In the genomic region with DNA sequence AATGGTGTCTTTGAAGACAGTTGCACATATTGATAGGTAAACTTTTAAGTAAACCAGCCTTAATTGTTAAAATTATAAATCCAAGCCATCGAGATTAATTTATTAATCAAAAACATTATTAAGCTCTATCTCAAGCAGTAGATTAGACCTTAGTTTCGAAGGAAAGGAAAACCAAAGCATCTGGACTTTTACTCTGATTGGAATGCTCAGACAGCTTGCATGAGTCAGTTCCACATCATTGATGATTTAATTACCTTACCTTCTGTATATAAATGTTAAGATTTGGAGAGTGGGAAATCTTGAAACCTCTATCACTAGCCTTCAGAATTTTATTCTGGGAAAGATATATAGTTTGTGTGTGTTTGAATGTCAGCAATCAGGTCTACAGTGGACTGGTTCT, we compare ENCODE assay signal across 18 cellular contexts. TPM values are rescaled to one million over a fixed set of nuclear protein-coding genes. Genes with fewer than 3 reads are reported as not detected.
A peak's percentile ranks its signal among the peaks of the same experiment; 100 is the strongest.
DNase-seq lines count a peak whose midpoint lies in the region; ATAC-seq and TF ChIP-seq lines count a peak whose summit lies in the region.
"Had no signal": no experiment of that assay in that cellular context is flagged by ENCODE, and none has a peak within 500 bp of the region (broad histone marks: within the 10 kb centered on the region; RNA-seq: fewer than 3 reads in every experiment).

No MANE protein-coding gene starts in this region.

- peaks cover 7% of the 10 kb centered on the region for H3K4me1 Mint-ChIP-seq in activated CD4-positive, alpha-beta T cell treated with anti-CD3 and anti-CD28 coated beads, Interleukin-2, amount 10 ng/mL, durations not matched to agents 24 days and 14 days

- no peaks in the 10 kb centered on the region for H3K27me3 Mint-ChIP-seq in activated CD4-positive, alpha-beta T cell treated with anti-CD3 and anti-CD28 coated beads, Interleukin-2, amount 10 ng/mL, durations not matched to agents 24 days and 14 days
- H3K27me3 Mint-ChIP-seq: B cell; CD4-positive, alpha-beta T cell had no signal

- H3K36me3 Mint-ChIP-seq in activated CD4-positive, alpha-beta T cell treated with anti-CD3 and anti-CD28 coated beads, Interleukin-2, amount 10 ng/mL, durations not matched to agents 24 days and 14 days (ENCODE audit: low read depth), result peaks cover 43% of the 10 kb centered on the region

- H3K4me3 ChIP-seq in fibroblast of mammary gland (ENCODE audit: control insufficient read depth, low read depth, low read length), result no peak overlapping the region
- H3K4me3 ChIP-seq: GM23338, MG63 had no signal

- no peak for DNase-seq in activated CD4-positive, alpha-beta T cell treated with anti-CD3 and anti-CD28 coated beads, Interleukin-2, amount 10 ng/mL, durations not matched to agents 24 days and 14 days
- no peak for DNase-seq in activated CD4-positive, alpha-beta T cell treated with anti-CD3 and anti-CD28 coated beads, Interleukin-2, amount 50 U/mL, for 48 hours
- DNase-seq in fibroblast of mammary gland (ENCODE audit: low read depth) (peak; percentile 43), renal cortical epithelial cell (ENCODE audit: low read depth) (peak; percentile 29), middle frontal gyrus (ENCODE audit: extremely low spot score, low spot score) (no peak)
- DNase-seq: CD4-positive, alpha-beta T cell; EL; MG63; NCI-H1092; NCI-H146; NCI-H2227 treated with DMSO at 0.1 percent for 48 hours; NCI-H524 treated with DMSO at 0.1 percent for 48 hours; SIG-M5 had no signal

- ATAC-seq in SK-N-SH treated with all-trans-retinoic acid at 6 μM for 48 hours (peak; percentile 51), GM19395 (IDR thresholded peaks at IDR 0.05; ENCODE audit: unreplicated experiment) (no peak), GM18498 (IDR thresholded peaks at IDR 0.05; ENCODE audit: unreplicated experiment) (no peak)
- ATAC-seq: GM23338 had no signal

- peak overlapping the region; percentile 20 for H3K27ac Mint-ChIP-seq in activated CD4-positive, alpha-beta T cell treated with anti-CD3 and anti-CD28 coated beads, Interleukin-2, amount 10 ng/mL, durations not matched to agents 24 days and 14 days
- H3K27ac Mint-ChIP-seq: B cell; CD4-positive, alpha-beta T cell; GM23338 had no signal

- H3K4me3 Mint-ChIP-seq in activated CD4-positive, alpha-beta T cell treated with anti-CD3 and anti-CD28 coated beads, Interleukin-2, amount 10 ng/mL, durations not matched to agents 24 days and 14 days, result no peak overlapping the region
- H3K4me3 Mint-ChIP-seq: B cell; CD4-positive, alpha-beta T cell; GM23338 had no signal

- TF ChIP-seq CTCF in fibroblast of mammary gland (conservative IDR thresholded peaks at IDR 0.05; ENCODE audit: control insufficient read depth, insufficient read depth, low read depth, low read length), result no peak

- intact Hi-C loops in activated CD4-positive, alpha-beta T cell treated with anti-CD3 and anti-CD28 coated beads, Interleukin-2, amount 10 ng/mL, durations not matched to agents 24 days and 14 days (cut with micrococcal nuclease), result no loop called here

- no peaks in the 10 kb centered on the region for H3K9me3 Mint-ChIP-seq in activated CD4-positive, alpha-beta T cell treated with anti-CD3 and anti-CD28 coated beads, Interleukin-2, amount 10 ng/mL, durations not matched to agents 24 days and 14 days
- H3K9me3 Mint-ChIP-seq: CD4-positive, alpha-beta T cell; GM23338 had no signal

TF ChIP-seq in SK-N-SH treated with all-trans-retinoic acid at 6 μM for 48 hours, 23 proteins besides CTCF, POLR2A, EP300 and RAD21:
- TF ChIP-seq TOX (CRISPR knock-in tag; IDR thresholded peaks at IDR 0.05; ENCODE audit: borderline replicate concordance) (no peak), BACH2 (CRISPR knock-in tag; IDR thresholded peaks at IDR 0.05; ENCODE audit: borderline replicate concordance) (no peak), ARNTL (CRISPR knock-in tag; IDR thresholded peaks at IDR 0.05; ENCODE audit: borderline replicate concordance, low read depth) (no peak), OSR1 (CRISPR knock-in tag; IDR thresholded peaks at IDR 0.05) (no peak), ZNF565 (CRISPR knock-in tag; conservative IDR thresholded peaks at IDR 0.05; ENCODE audit: low read depth) (no peak), GLIS3 (CRISPR knock-in tag; IDR thresholded peaks at IDR 0.05) (no peak), ZFP3 (CRISPR knock-in tag; IDR thresholded peaks at IDR 0.05) (no peak), ZC3H10 (CRISPR knock-in tag; IDR thresholded peaks at IDR 0.05) (no peak), TCF4 (CRISPR knock-in tag; IDR thresholded peaks at IDR 0.05; ENCODE audit: borderline replicate concordance) (no peak), ESRRG (CRISPR knock-in tag; IDR thresholded peaks at IDR 0.05) (no peak), ISL1 (CRISPR knock-in tag; IDR thresholded peaks at IDR 0.05) (no peak)
- TF ChIP-seq, protein P1, sequence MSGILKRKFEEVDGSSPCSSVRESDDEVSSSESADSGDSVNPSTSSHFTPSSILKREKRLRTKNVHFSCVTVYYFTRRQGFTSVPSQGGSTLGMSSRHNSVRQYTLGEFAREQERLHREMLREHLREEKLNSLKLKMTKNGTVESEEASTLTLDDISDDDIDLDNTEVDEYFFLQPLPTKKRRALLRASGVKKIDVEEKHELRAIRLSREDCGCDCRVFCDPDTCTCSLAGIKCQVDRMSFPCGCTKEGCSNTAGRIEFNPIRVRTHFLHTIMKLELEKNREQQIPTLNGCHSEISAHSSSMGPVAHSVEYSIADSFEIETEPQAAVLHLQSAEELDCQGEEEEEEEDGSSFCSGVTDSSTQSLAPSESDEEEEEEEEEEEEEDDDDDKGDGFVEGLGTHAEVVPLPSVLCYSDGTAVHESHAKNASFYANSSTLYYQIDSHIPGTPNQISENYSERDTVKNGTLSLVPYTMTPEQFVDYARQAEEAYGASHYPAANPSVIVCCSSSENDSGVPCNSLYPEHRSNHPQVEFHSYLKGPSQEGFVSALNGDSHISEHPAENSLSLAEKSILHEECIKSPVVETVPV (CRISPR knock-in tag; IDR thresholded peaks at IDR 0.05), result no peak

RNA-seq across cellular contexts. Expression of a gene that starts 23.9 kb away (rescaled TPM):
- total RNA-seq in activated CD4-positive, alpha-beta T cell treated with anti-CD3 and anti-CD28 coated beads, Interleukin-2, amount 10 ng/mL, durations not matched to agents 24 days and 14 days, result 73.6 and 78.8 TPM in 2 replicates
- 48.8 and 101 TPM in 2 replicates for total RNA-seq in renal cortical epithelial cell

Comparison
In these comparisons a context has a peak if more than half of its experiments do, and no peak if none do; other contexts are left out.
1. DNase-seq: peak in fibroblast of mammary gland (single experiment) and renal cortical epithelial cell (single experiment); none in activated CD4-positive, alpha-beta T cell treated with anti-CD3 and anti-CD28 coated beads, Interleukin-2, amount 10 ng/mL, durations not matched to agents 24 days and 14 days (single experiment), activated CD4-positive, alpha-beta T cell treated with anti-CD3 and anti-CD28 coated beads, Interleukin-2, amount 50 U/mL, for 48 hours (0 of 2) and middle frontal gyrus (single experiment).